Comparison of ENCODE assay signal across 11 cellular contexts in the genomic region with DNA sequence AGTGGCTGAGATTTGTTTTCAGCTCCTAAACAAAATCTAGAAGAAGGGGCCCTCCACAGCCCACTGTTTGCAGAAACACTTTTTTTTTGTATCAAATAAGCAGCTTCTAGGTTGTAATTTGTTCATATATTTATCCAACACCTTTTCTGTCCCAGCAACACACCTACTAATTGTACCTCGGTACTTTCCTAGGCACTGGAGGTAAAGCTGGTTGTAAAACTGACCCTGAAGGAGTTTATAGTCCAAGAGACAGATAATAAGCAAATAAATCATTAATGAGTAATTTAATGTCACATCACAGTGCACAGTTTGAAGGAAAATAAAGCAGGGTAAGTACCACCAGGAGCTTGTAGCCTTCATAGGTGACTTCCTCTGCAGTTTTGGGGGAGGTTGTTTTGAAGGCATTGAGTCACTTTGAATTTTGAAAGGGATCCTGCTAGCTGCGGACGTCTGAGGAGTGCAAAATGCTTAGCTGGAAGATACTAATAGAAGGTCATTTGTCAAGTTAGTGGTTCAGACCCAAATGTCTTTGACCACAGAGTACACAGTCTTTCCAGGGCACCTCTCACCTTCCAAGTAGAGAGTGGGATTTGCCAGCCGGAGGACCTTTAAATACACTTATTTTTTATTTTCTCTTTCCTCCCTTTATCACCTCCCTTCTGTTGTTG. TPM values are rescaled to one million over a fixed set of nuclear protein-coding genes. Genes with fewer than 3 reads are reported as not detected.
A peak's percentile ranks its signal among the peaks of the same experiment; 100 is the strongest.
DNase-seq lines count a peak whose midpoint lies in the region; ATAC-seq and TF ChIP-seq lines count a peak whose summit lies in the region.
"Had no signal": no experiment of that assay in that cellular context is flagged by ENCODE, and none has a peak within 500 bp of the region (broad histone marks: within the 10 kb centered on the region; RNA-seq: fewer than 3 reads in every experiment).

No MANE protein-coding gene starts in this region.

- H3K27ac ChIP-seq in KMS-11, result peak overlapping the region; percentile 80
- H3K27ac ChIP-seq in mucosa of rectum (ENCODE audit: low read depth in 2 of 2, low read length in 2 of 2), result peak overlapping the region; percentile 10 to 11
- peak overlapping the region; percentile 46 for H3K27ac ChIP-seq in stomach smooth muscle (ENCODE audit: low read length)

- H3K27me3 ChIP-seq in KMS-11 (ENCODE audit: insufficient read depth, low read depth), result no peaks in the 10 kb centered on the region
- H3K27me3 ChIP-seq in mucosa of rectum (ENCODE audit: control insufficient read depth in 2 of 2, insufficient read depth in 2 of 2, low read length in 2 of 2), result no peaks in the 10 kb centered on the region
- H3K27me3 ChIP-seq in stomach smooth muscle (ENCODE audit: control insufficient read depth in 1 of 2, insufficient read depth in 2 of 2, low read length in 2 of 2), result no peaks in the 10 kb centered on the region

- peak overlapping the region; percentile 89 for H3K27ac Mint-ChIP-seq in chondrocyte (ENCODE audit: unreplicated experiment)

- DNase-seq in chondrocyte (ENCODE audit: low spot score) (no peak), NCI-H1417 treated with DMSO at 0.1 percent for 48 hours (lab: John Stamatoyannopoulos, UW) (no peak)
- DNase-seq: activated CD4-positive, alpha-beta T cell treated with anti-CD3 and anti-CD28 coated beads, Interleukin-2, amount 50 U/mL, for 4 hours; DMS53; effector CD8-positive, alpha-beta T cell; NCI-H510A treated with DMSO at 0.1 percent for 48 hours had no signal

- peak overlapping the region; percentile 78 for H3K4me3 Mint-ChIP-seq in chondrocyte (ENCODE audit: unreplicated experiment)

- H3K36me3 Mint-ChIP-seq in chondrocyte (ENCODE audit: low read depth), result peaks cover 17% of the 10 kb centered on the region

- H3K9ac ChIP-seq in KMS-11 (peak overlapping the region; percentile 25; the same call in 1 of the 2 replicates), mucosa of rectum (ENCODE audit: low read depth in 1 of 2, low read length in 2 of 2) (peak overlapping the region in 1 of 2 donors; percentile 20), stomach smooth muscle (ENCODE audit: low read length in 2 of 2) (peak overlapping the region; percentile 42 to 100)

- TF ChIP-seq CTCF in KMS-11 (conservative IDR thresholded peaks at IDR 0.05; ENCODE audit: low read depth, low read length) (no peak), chondrocyte (IDR thresholded peaks at IDR 0.05) (no peak)

- ATAC-seq in HG02938 (IDR thresholded peaks at IDR 0.05; ENCODE audit: unreplicated experiment) (no peak), GM19455 (IDR thresholded peaks at IDR 0.05; ENCODE audit: unreplicated experiment) (no peak)

- H3K4me2 ChIP-seq in KMS-11, result peak overlapping the region; percentile 76

- H3K36me3 ChIP-seq in KMS-11 (ENCODE audit: insufficient read depth) (no peaks in the 10 kb centered on the region), mucosa of rectum (ENCODE audit: control insufficient read depth in 2 of 2, insufficient read depth in 2 of 2, low read length in 2 of 2) (no peaks in the 10 kb centered on the region), stomach smooth muscle (ENCODE audit: control insufficient read depth in 2 of 2, insufficient read depth in 2 of 2, low read length in 2 of 2) (peaks cover 0 to 14% of the 10 kb centered on the region in 2 donors)

- H3K4me1 Mint-ChIP-seq in chondrocyte (ENCODE audit: low read depth), result peaks cover 79% of the 10 kb centered on the region

- H3K9me3 ChIP-seq in mucosa of rectum (ENCODE audit: control insufficient read depth in 2 of 2, low read length in 2 of 2) (no peaks in the 10 kb centered on the region), stomach smooth muscle (ENCODE audit: control insufficient read depth in 2 of 2, low read length in 2 of 2) (no peaks in the 10 kb centered on the region)

- H3K27me3 Mint-ChIP-seq in chondrocyte (ENCODE audit: low read depth), result no peaks in the 10 kb centered on the region

- H2AFZ ChIP-seq in KMS-11 (ENCODE audit: low read depth), result no peak overlapping the region

- H3K4me3 ChIP-seq in KMS-11 (IDR thresholded peaks at IDR 0.05; ENCODE audit: insufficient read depth, low read depth, low read length) (no peak overlapping the region), mucosa of rectum (ENCODE audit: low read length in 2 of 2) (peak overlapping the region; percentile 32 to 42), stomach smooth muscle (ENCODE audit: low read length in 2 of 2) (peak overlapping the region; percentile 91 to 100)

- H4K20me1 ChIP-seq in KMS-11 (ENCODE audit: insufficient read depth), result no peaks in the 10 kb centered on the region

- H3K9me3 Mint-ChIP-seq in chondrocyte (ENCODE audit: low read depth), result no peaks in the 10 kb centered on the region

- H3K4me1 ChIP-seq in KMS-11 (ENCODE audit: low read depth, poor library complexity, severe bottlenecking) (peaks cover 94% of the 10 kb centered on the region), mucosa of rectum (ENCODE audit: control insufficient read depth in 2 of 2, insufficient read depth in 2 of 2, low read length in 2 of 2) (peaks cover 7 to 25% of the 10 kb centered on the region in 2 donors), stomach smooth muscle (ENCODE audit: control insufficient read depth, insufficient read depth, low read length) (peaks cover 55% of the 10 kb centered on the region)

- peaks cover 52% of the 10 kb centered on the region for H3K79me2 ChIP-seq in KMS-11 (ENCODE audit: insufficient read depth, low read depth)

RNA-seq across cellular contexts. Expression of a gene that starts 53.7 kb away (rescaled TPM):
- total RNA-seq in chondrocyte, result 19.5 to 57.6 TPM (median 22.3 TPM) in 3 replicates

Comparison
In these comparisons a context has a peak if more than half of its experiments do, and no peak if none do; other contexts are left out.
1. H3K27ac ChIP-seq: peak in every context shown above with its lines; median percentile 80 in KMS-11; 46 in stomach smooth muscle; 10 in mucosa of rectum.